Comparison of ENCODE assay signal across 1 cellular context in genomic region chr11:15591112-15591537, GRCh38.
TF ChIP-seq lines count a peak whose summit lies in the region.

No MANE protein-coding gene starts in this region.

TF ChIP-seq in liver, 16 proteins besides CTCF, POLR2A, EP300 and RAD21 (continued from another document):
- no peak for TF ChIP-seq ZBTB33 (IDR thresholded peaks at IDR 0.05)
- peak; percentile 100 for TF ChIP-seq NR2F2 (IDR thresholded peaks at IDR 0.05)
- no peak for TF ChIP-seq GABPA (IDR thresholded peaks at IDR 0.05 in 1 of 2, conservative IDR thresholded peaks at IDR 0.05 in 1 of 2)
- TF ChIP-seq HNF4G (IDR thresholded peaks at IDR 0.05), result no peak
- TF ChIP-seq YY1 (IDR thresholded peaks at IDR 0.05), result no peak
- TF ChIP-seq HNF4A (conservative IDR thresholded peaks at IDR 0.05), result no peak
- TF ChIP-seq RXRA (IDR thresholded peaks at IDR 0.05), result peak; percentile 69 to 84
- TF ChIP-seq REST (IDR thresholded peaks at IDR 0.05), result no peak
- TF ChIP-seq MAX (IDR thresholded peaks at IDR 0.05), result no peak
- TF ChIP-seq SP1 (IDR thresholded peaks at IDR 0.05), result peak; percentile 56
